In the genomic region with DNA sequence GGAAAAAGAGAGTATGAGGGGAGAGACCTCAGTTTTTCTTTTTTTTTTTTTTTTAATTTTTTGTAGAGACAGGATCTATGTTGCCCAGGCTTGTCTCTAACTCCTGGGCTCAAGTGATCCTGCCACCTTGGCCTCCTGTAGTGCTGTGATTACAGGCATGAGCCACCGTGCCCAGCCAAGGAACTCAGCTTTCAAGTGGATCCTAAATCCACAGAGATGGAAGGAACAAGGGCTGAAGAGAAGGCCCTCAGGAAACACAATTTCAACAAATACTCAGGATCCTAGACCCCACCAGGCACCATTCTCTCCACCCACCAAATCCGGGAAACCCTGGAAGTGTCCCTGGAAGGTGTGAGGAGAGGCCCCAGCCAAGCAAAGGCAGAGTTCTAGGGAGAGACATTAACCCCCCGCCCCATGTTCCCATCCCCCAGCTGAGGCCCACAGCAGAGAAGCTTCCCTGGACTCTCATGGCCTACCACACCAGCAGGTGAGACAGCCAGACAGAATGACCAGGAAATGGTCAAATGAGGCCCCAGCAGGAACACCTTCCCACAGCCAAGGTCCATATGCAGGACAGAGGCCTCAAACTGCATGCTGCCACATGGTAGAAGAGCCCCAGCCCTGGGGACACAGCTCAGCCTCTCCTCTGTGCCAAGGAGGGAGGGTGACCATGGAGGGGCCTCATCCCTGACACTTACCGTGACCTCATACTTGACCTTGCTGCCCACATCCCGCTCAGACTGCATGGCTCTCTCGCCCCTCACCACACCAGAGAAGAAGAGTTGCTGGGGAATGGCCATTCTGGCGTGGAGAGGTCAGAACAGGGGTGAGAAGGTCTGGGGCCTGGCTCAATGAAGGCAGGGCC, we compare ENCODE assay signal across 30 cellular contexts.
"Had no signal": no experiment of that assay in that cellular context is flagged by ENCODE, and none has a peak within 500 bp of the region (broad histone marks: within the 10 kb centered on the region; RNA-seq: fewer than 3 reads in every experiment).

No MANE protein-coding gene starts in this region.

- ATAC-seq: activated naive CD4-positive, alpha-beta T cell treated with anti-CD3 and anti-CD28 coated beads, Interleukin-2, amount 50 U/mL, for 72 hours; activated naive CD8-positive, alpha-beta T cell treated with anti-CD3 and anti-CD28 coated beads, Interleukin-2, amount 50 U/mL, for 24 hours; body of pancreas; Panc1; Right ventricle myocardium inferior; T-cell had no signal

- H3K4me1 ChIP-seq: ascending aorta, body of pancreas had no signal

- H3K9me3 ChIP-seq: ascending aorta, body of pancreas had no signal

- DNase-seq: activated CD4-positive, alpha-beta memory T cell treated with anti-CD3 and anti-CD28 coated beads for 36 hours; activated CD4-positive, alpha-beta T cell treated with anti-CD3 and anti-CD28 coated beads, Interleukin-2, amount 10 ng/mL, durations not matched to agents 7 days and 5 days; activated CD4-positive, CD25-positive, alpha-beta regulatory T cell; activated CD8-positive, alpha-beta memory T cell treated with anti-CD3 and anti-CD28 coated beads for 24 hours; activated effector memory CD4-positive, alpha-beta T cell treated with anti-CD3 and anti-CD28 coated beads, Interleukin-2, amount 50 U/mL, for 16 hours; activated naive CD4-positive, alpha-beta T cell treated with Interleukin-2 at 50 U/mL for 16 hours; activated naive CD8-positive, alpha-beta T cell treated with anti-CD3 and anti-CD28 coated beads, Interleukin-2, amount 50 U/mL, for 24 hours; amniotic stem cell; body of pancreas; Kasumi-1; KBM-7; NCI-H1048; NCI-H146; NCI-H187 treated with DMSO at 0.1 percent for 48 hours; NCI-H2081 treated with DMSO at 0.1 percent for 48 hours; NCI-H2227 treated with DMSO at 0.1 percent for 48 hours; NCI-H526 treated with DMSO at 0.1 percent for 48 hours; NCI-H82; OCI-M1; RPMI8226; T-cell; T-helper 2 cell; T1000 had no signal

- H3K4me3 ChIP-seq: ascending aorta, body of pancreas, SK-N-MC had no signal

- H3K27ac ChIP-seq: ascending aorta, body of pancreas, SK-N-MC, VCaP had no signal

- H3K9me3 Mint-ChIP-seq: activated CD4-positive, alpha-beta memory T cell treated with anti-CD3 and anti-CD28 coated beads for 36 hours; activated CD4-positive, alpha-beta T cell treated with anti-CD3 and anti-CD28 coated beads, Interleukin-2, amount 10 ng/mL, durations not matched to agents 7 days and 5 days; activated naive CD4-positive, alpha-beta T cell treated with anti-CD3 and anti-CD28 coated beads, Interleukin-2, amount 50 U/mL, for 72 hours; activated naive CD8-positive, alpha-beta T cell treated with anti-CD3 and anti-CD28 coated beads, Interleukin-2, amount 50 U/mL, for 24 hours; activated T-helper 1 cell treated with anti-CD3 and anti-CD28 coated beads, Interleukin-12 subunit alpha, Interleukin-12 subunit beta, Interleukin-2, Interleukin-4 antibody, amounts not matched to agents 30 ng/mL and 10 ng/mL and 1 ng/mL, durations not matched to agents 14 hours and 24 hours and 36 hours; T-cell had no signal

- H3K36me3 Mint-ChIP-seq: activated CD4-positive, alpha-beta memory T cell treated with anti-CD3 and anti-CD28 coated beads for 36 hours; activated naive CD4-positive, alpha-beta T cell treated with anti-CD3 and anti-CD28 coated beads, Interleukin-2, amount 50 U/mL, for 72 hours; T-cell had no signal

- H3K27me3 ChIP-seq: ascending aorta, body of pancreas had no signal

- H3K4me1 Mint-ChIP-seq: activated CD4-positive, alpha-beta T cell treated with anti-CD3 and anti-CD28 coated beads, Interleukin-2, amount 10 ng/mL, durations not matched to agents 7 days and 5 days; activated naive CD8-positive, alpha-beta T cell treated with anti-CD3 and anti-CD28 coated beads, Interleukin-2, amount 50 U/mL, for 24 hours; T-cell had no signal

- H3K27ac Mint-ChIP-seq: activated CD4-positive, alpha-beta memory T cell treated with anti-CD3 and anti-CD28 coated beads for 36 hours; activated CD4-positive, alpha-beta T cell treated with anti-CD3 and anti-CD28 coated beads, Interleukin-2, amount 10 ng/mL, durations not matched to agents 7 days and 5 days; activated naive CD4-positive, alpha-beta T cell treated with anti-CD3 and anti-CD28 coated beads, Interleukin-2, amount 50 U/mL, for 72 hours; activated naive CD8-positive, alpha-beta T cell treated with anti-CD3 and anti-CD28 coated beads, Interleukin-2, amount 50 U/mL, for 24 hours; activated T-helper 1 cell treated with anti-CD3 and anti-CD28 coated beads, Interleukin-12 subunit alpha, Interleukin-12 subunit beta, Interleukin-2, Interleukin-4 antibody, amounts not matched to agents 30 ng/mL and 10 ng/mL and 1 ng/mL, durations not matched to agents 14 hours and 24 hours and 36 hours; T-cell had no signal

- H3K4me3 Mint-ChIP-seq: activated CD4-positive, alpha-beta memory T cell treated with anti-CD3 and anti-CD28 coated beads for 36 hours; activated CD4-positive, alpha-beta T cell treated with anti-CD3 and anti-CD28 coated beads, Interleukin-2, amount 10 ng/mL, durations not matched to agents 7 days and 5 days; activated naive CD8-positive, alpha-beta T cell treated with anti-CD3 and anti-CD28 coated beads, Interleukin-2, amount 50 U/mL, for 24 hours; activated T-helper 1 cell treated with anti-CD3 and anti-CD28 coated beads, Interleukin-12 subunit alpha, Interleukin-12 subunit beta, Interleukin-2, Interleukin-4 antibody, amounts not matched to agents 30 ng/mL and 10 ng/mL and 1 ng/mL, durations not matched to agents 14 hours and 24 hours and 36 hours; T-cell had no signal
